ENCODE assay signal across 10 cellular contexts in the genomic region with DNA sequence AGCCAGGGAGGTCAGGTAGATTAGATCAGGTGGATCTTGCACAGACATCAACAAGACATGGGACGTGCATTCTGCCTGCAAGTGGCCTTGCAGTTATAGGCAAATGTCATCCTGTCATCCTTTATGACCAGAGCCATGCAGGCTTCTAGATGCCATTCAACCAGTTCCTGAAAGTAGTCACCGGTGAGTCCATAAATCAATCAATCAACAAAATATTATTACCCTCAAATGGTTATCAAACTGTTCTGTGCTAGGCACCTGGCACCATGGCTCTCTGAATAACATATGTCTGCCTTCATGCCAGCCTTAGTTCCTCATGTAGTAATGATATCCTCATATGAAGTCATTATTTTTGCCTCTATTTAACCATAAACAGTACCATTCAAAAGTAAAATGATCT.
DNase-seq lines count a peak whose midpoint lies in the region; ATAC-seq, FAIRE-seq and TF ChIP-seq lines count a peak whose summit lies in the region.
"Had no signal": no experiment of that assay in that cellular context is flagged by ENCODE, and none has a peak within 500 bp of the region (broad histone marks: within the 10 kb centered on the region; RNA-seq: fewer than 3 reads in every experiment).

No MANE protein-coding gene starts in this region.

- H3K4me3 ChIP-seq in lower lobe of right lung (no peak overlapping the region), thoracic aorta (no peak overlapping the region)

- peaks cover 82% of the 10 kb centered on the region for H3K4me1 Mint-ChIP-seq in activated T-cell treated with anti-CD3 and anti-CD28 coated beads, Interleukin-2, amount 50 U/mL, for 72 hours (ENCODE audit: low read depth)

- H3K27me3 Mint-ChIP-seq in activated T-cell treated with anti-CD3 and anti-CD28 coated beads, Interleukin-2, amount 50 U/mL, for 72 hours (ENCODE audit: low read depth): no peaks in the 10 kb centered on the region

- no peak for TF ChIP-seq CTCF in lower lobe of right lung (IDR thresholded peaks at IDR 0.05)
- TF ChIP-seq CTCF in thoracic aorta (IDR thresholded peaks at IDR 0.05): no peak

- ATAC-seq in activated T-cell treated with anti-CD3 and anti-CD28 coated beads, Interleukin-2, amount 50 U/mL, for 72 hours (replicated peaks in 1 of 2): no peak
- ATAC-seq in lower lobe of right lung: no peak
- ATAC-seq in thoracic aorta (ENCODE audit: insufficient number of reproducible peaks, low FRiP score, low read depth): no peak
- no peak for ATAC-seq in HG03354 (IDR thresholded peaks at IDR 0.05; ENCODE audit: poor library complexity, severe bottlenecking, unreplicated experiment)

- H3K27ac ChIP-seq in adipose tissue (ENCODE audit: low read depth, low read length): peak overlapping the region; percentile 100
- peak overlapping the region; percentile 93 for H3K27ac ChIP-seq in lower lobe of right lung
- peak overlapping the region; percentile 93 to 99 for H3K27ac ChIP-seq in thoracic aorta

- H3K27me3 ChIP-seq in lower lobe of right lung (ENCODE audit: low read depth) (no peaks in the 10 kb centered on the region), thoracic aorta (replicated peaks; ENCODE audit: insufficient read depth) (no peaks in the 10 kb centered on the region)

- H3K27ac Mint-ChIP-seq in activated T-cell treated with anti-CD3 and anti-CD28 coated beads, Interleukin-2, amount 50 U/mL, for 72 hours: peak overlapping the region; percentile 89

- H3K9me3 Mint-ChIP-seq in activated T-cell treated with anti-CD3 and anti-CD28 coated beads, Interleukin-2, amount 50 U/mL, for 72 hours: no peaks in the 10 kb centered on the region

- H3K4me3 Mint-ChIP-seq in activated T-cell treated with anti-CD3 and anti-CD28 coated beads, Interleukin-2, amount 50 U/mL, for 72 hours: peak overlapping the region; percentile 90 to 95

- intact Hi-C loops in lower lobe of right lung (cut with DNase I): no loop called here

- H3K4me1 ChIP-seq in lower lobe of right lung (peaks cover 92% of the 10 kb centered on the region), thoracic aorta (ENCODE audit: control insufficient read depth in 1 of 2, low read depth in 2 of 2) (peaks cover 47 to 86% of the 10 kb centered on the region in 2 donors)

- peaks cover 5 to 12% of the 10 kb centered on the region in 2 donors for H3K36me3 Mint-ChIP-seq in activated T-cell treated with anti-CD3 and anti-CD28 coated beads, Interleukin-2, amount 50 U/mL, for 72 hours (ENCODE audit: insufficient read depth in 2 of 2)

- FAIRE-seq in urothelium cell line (lab: Jason Lieb, UNC): no peak

- no peak for DNase-seq in activated T-cell treated with anti-CD3 and anti-CD28 coated beads, Interleukin-2, amount 50 U/mL, for 72 hours
- DNase-seq in activated T-cell treated with anti-CD3 and anti-CD28 coated beads for 4 hours: no peak
- DNase-seq in lower lobe of right lung: no peak
- DNase-seq in thoracic aorta (ENCODE audit: low spot score): no peak
- DNase-seq in cerebellum (ENCODE audit: low spot score): no peak
- DNase-seq in urothelium cell line (ENCODE audit: low spot score): no peak
- DNase-seq: kidney glomerular epithelial cell, SHP77 treated with DMSO at 0.1 percent for 48 hours had no signal

- H3K9me3 ChIP-seq in lower lobe of right lung (no peaks in the 10 kb centered on the region), thoracic aorta (no peaks in the 10 kb centered on the region)

- WGBS in adipose tissue, 3 donors: 81 to 92% (median 81%) methylated on average over 2 of the region's 2 CpGs

- H3K36me3 ChIP-seq in lower lobe of right lung: no peaks in the 10 kb centered on the region
- H3K36me3 ChIP-seq in thoracic aorta: no peaks in the 10 kb centered on the region
